In the genomic region with DNA sequence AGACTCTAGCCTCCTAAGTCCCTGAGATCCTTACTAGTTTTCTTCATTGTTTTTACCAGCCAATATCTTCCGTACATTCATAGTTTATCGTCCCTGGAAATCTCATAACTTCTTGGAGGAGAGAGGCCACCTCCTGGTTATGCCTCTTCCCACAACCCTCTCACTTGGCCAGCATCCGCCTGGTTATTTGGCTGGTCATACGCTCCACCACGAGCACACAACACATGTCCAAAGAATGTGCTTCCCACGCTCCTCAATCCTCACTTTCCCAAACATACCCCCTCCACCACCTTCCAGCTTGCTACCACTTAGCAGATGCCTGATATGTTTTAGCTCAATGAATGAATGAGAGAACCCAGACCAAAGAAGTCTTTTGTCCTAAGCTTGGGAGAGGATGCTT, we compare ENCODE assay signal across 24 cellular contexts.
DNase-seq lines count a peak whose midpoint lies in the region; ATAC-seq lines count a peak whose summit lies in the region.
"Had no signal": no experiment of that assay in that cellular context is flagged by ENCODE, and none has a peak within 500 bp of the region (broad histone marks: within the 10 kb centered on the region; RNA-seq: fewer than 3 reads in every experiment).

No MANE protein-coding gene starts in this region.

- no peak overlapping the region for H3K4me3 ChIP-seq in MG63
- H3K4me3 ChIP-seq: left ventricle myocardium inferior, mucosa of descending colon, neural progenitor cell, skin epidermis had no signal

- H3K4me3 Mint-ChIP-seq in stimulated activated memory B cell treated with anti-CD40 and anti-IgM and Interleukin-4, amounts not matched to agents 10 μg/mL and 1 μg/mL and 100 μg/mL, for 72 hours, result no peak overlapping the region
- H3K4me3 Mint-ChIP-seq: activated CD4-positive, alpha-beta memory T cell treated with anti-CD3 and anti-CD28 coated beads, Interleukin-2, amount 10 ng/mL, durations not matched to agents 7 days and 5 days; activated naive CD8-positive, alpha-beta T cell treated with anti-CD3 and anti-CD28 coated beads, Interleukin-2, amount 50 U/mL, for 24 hours; dendritic cell treated with granulocyte-macrophage colony-stimulating factor and Interleukin-4, amounts not matched to agents 40 ng/mL and 50 ng/mL, for 4 days; immature natural killer cell; neural progenitor cell; stimulated activated effector memory CD8-positive, alpha-beta T cell treated with anti-CD3 and anti-CD28 coated beads, Interleukin-12 subunit alpha, Interleukin-12 subunit beta, amount 100 ng/mL, for 72 hours had no signal

- no peaks in the 10 kb centered on the region for H3K36me3 ChIP-seq in MG63
- H3K36me3 ChIP-seq: left ventricle myocardium inferior, neural progenitor cell had no signal

- H3K9me3 ChIP-seq in MG63, result 0 out of 2 replicates have a peak, but pooled peaks cover 3% of the 10 kb centered on the region
- H3K9me3 ChIP-seq: mucosa of descending colon had no signal

- no peaks in the 10 kb centered on the region for H3K4me1 Mint-ChIP-seq in stimulated activated memory B cell treated with anti-CD40 and anti-IgM and Interleukin-4, amounts not matched to agents 10 μg/mL and 1 μg/mL and 100 μg/mL, for 72 hours
- H3K4me1 Mint-ChIP-seq: activated CD4-positive, alpha-beta memory T cell treated with anti-CD3 and anti-CD28 coated beads, Interleukin-2, amount 10 ng/mL, durations not matched to agents 7 days and 5 days; activated naive CD8-positive, alpha-beta T cell treated with anti-CD3 and anti-CD28 coated beads, Interleukin-2, amount 50 U/mL, for 24 hours; immature natural killer cell had no signal

- peaks cover 56% of the 10 kb centered on the region for H3K27me3 ChIP-seq in MG63
- H3K27me3 ChIP-seq: neural progenitor cell had no signal

- no peak for ATAC-seq in stimulated activated memory B cell treated with anti-CD40 and anti-IgM and Interleukin-4, amounts not matched to agents 10 μg/mL and 1 μg/mL and 100 μg/mL, for 72 hours
- ATAC-seq: activated naive CD8-positive, alpha-beta T cell treated with anti-CD3 and anti-CD28 coated beads, Interleukin-2, amount 50 U/mL, for 24 hours; HCT116; mucosa of descending colon; Right ventricle myocardium inferior; stimulated activated effector memory CD8-positive, alpha-beta T cell treated with anti-CD3 and anti-CD28 coated beads, Interleukin-12 subunit alpha, Interleukin-12 subunit beta, amount 100 ng/mL, for 72 hours had no signal

- no peaks in the 10 kb centered on the region for H3K36me3 Mint-ChIP-seq in stimulated activated memory B cell treated with anti-CD40 and anti-IgM and Interleukin-4, amounts not matched to agents 10 μg/mL and 1 μg/mL and 100 μg/mL, for 72 hours
- H3K36me3 Mint-ChIP-seq: immature natural killer cell; neural progenitor cell; stimulated activated effector memory CD8-positive, alpha-beta T cell treated with anti-CD3 and anti-CD28 coated beads, Interleukin-12 subunit alpha, Interleukin-12 subunit beta, amount 100 ng/mL, for 72 hours had no signal

- peaks cover 65% of the 10 kb centered on the region for H3K27me3 Mint-ChIP-seq in stimulated activated memory B cell treated with anti-CD40 and anti-IgM and Interleukin-4, amounts not matched to agents 10 μg/mL and 1 μg/mL and 100 μg/mL, for 72 hours

- DNase-seq in ELR (ENCODE audit: low read depth), result peak; percentile 32
- peak; percentile 57 for DNase-seq in MG63
- peak; percentile 6 for DNase-seq in fibroblast of peridontal ligament (ENCODE audit: extremely low read depth)
- DNase-seq in stromal cell of bone marrow (ENCODE audit: low read depth), result peak; percentile 45
- no peak for DNase-seq in islet precursor cell
- DNase-seq in NCI-H128 (lab: John Stamatoyannopoulos, UW; ENCODE audit: unreplicated experiment), result no peak
- DNase-seq: activated CD4-positive, alpha-beta memory T cell treated with anti-CD3 and anti-CD28 coated beads, Interleukin-2, amount 10 ng/mL, durations not matched to agents 7 days and 5 days; activated gamma-delta T cell; activated naive CD8-positive, alpha-beta T cell treated with anti-CD3 and anti-CD28 coated beads, Interleukin-2, amount 50 U/mL, for 24 hours; DND-41; immature natural killer cell; KBM-7; left ventricle myocardium inferior; mucosa of descending colon; MV-4-11; NCI-H187 treated with DMSO at 0.1 percent for 48 hours; stimulated activated CD4-positive, alpha-beta T cell treated with anti-CD3 and anti-CD28 coated beads, Interleukin-1b, Interleukin-23, amount 100 ng/mL, for 48 hours had no signal

- peaks cover 6% of the 10 kb centered on the region for H3K9me3 Mint-ChIP-seq in stimulated activated memory B cell treated with anti-CD40 and anti-IgM and Interleukin-4, amounts not matched to agents 10 μg/mL and 1 μg/mL and 100 μg/mL, for 72 hours
- H3K9me3 Mint-ChIP-seq: activated CD4-positive, alpha-beta memory T cell treated with anti-CD3 and anti-CD28 coated beads, Interleukin-2, amount 10 ng/mL, durations not matched to agents 7 days and 5 days; dendritic cell treated with granulocyte-macrophage colony-stimulating factor and Interleukin-4, amounts not matched to agents 40 ng/mL and 50 ng/mL, for 4 days had no signal

- no peak overlapping the region for H3K27ac Mint-ChIP-seq in stimulated activated memory B cell treated with anti-CD40 and anti-IgM and Interleukin-4, amounts not matched to agents 10 μg/mL and 1 μg/mL and 100 μg/mL, for 72 hours
- H3K27ac Mint-ChIP-seq: activated CD4-positive, alpha-beta memory T cell treated with anti-CD3 and anti-CD28 coated beads, Interleukin-2, amount 10 ng/mL, durations not matched to agents 7 days and 5 days; activated naive CD8-positive, alpha-beta T cell treated with anti-CD3 and anti-CD28 coated beads, Interleukin-2, amount 50 U/mL, for 24 hours; dendritic cell treated with granulocyte-macrophage colony-stimulating factor and Interleukin-4, amounts not matched to agents 40 ng/mL and 50 ng/mL, for 4 days; immature natural killer cell; neural progenitor cell; stimulated activated effector memory CD8-positive, alpha-beta T cell treated with anti-CD3 and anti-CD28 coated beads, Interleukin-12 subunit alpha, Interleukin-12 subunit beta, amount 100 ng/mL, for 72 hours had no signal

Comparison
In these comparisons a context has a peak if more than half of its experiments do, and no peak if none do; other contexts are left out.
1. DNase-seq: peak in ELR (single experiment), MG63 (single experiment), fibroblast of peridontal ligament (single experiment) and stromal cell of bone marrow (single experiment); none in islet precursor cell (single experiment) and NCI-H128 (single experiment).